ENCODE assay signal across 8 cellular contexts in the genomic region with DNA sequence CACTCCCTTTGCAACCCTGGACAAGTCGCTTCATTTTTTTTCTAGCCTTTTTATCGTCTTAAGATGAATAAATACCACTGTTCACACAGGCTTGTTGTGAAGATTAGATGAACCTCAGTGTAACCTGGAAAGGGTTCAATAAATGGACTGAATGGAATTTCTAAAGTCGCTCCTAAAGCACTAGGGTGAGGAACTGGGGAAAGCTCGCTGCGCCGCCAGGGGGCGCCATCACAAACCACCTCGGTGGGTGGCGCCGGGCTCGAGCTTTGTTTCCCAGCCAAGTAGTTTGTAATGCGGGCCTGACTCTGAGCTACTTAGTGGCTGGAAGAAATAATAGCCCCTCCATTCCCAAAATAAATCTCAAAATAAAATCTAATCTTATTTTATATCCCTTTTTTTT. TPM values are rescaled to one million over a fixed set of nuclear protein-coding genes. Genes with fewer than 3 reads are reported as not detected.
DNase-seq lines count a peak whose midpoint lies in the region; TF ChIP-seq lines count a peak whose summit lies in the region.

No MANE protein-coding gene starts in this region.

- peak; percentile 73 for TF ChIP-seq CTCF in choroid plexus epithelial cell (conservative IDR thresholded peaks at IDR 0.05; ENCODE audit: low read depth, low read length)

- H3K4me3 ChIP-seq in choroid plexus epithelial cell (ENCODE audit: low read depth, low read length), result no peak overlapping the region

- DNase-seq in GF-D8 (lab: John Stamatoyannopoulos, UW) (peak; percentile 40), MV-4-11 (lab: John Stamatoyannopoulos, UW) (peak; percentile 64), choroid plexus epithelial cell (ENCODE audit: low read depth) (peak; percentile 34), mesenteric fat pad (ENCODE audit: low spot score) (peak; percentile 92), GOT3 (lab: John Stamatoyannopoulos, UW) (no peak), hippocampal formation (lab: John Stamatoyannopoulos, UW) (no peak)
- DNase-seq in activated CD4-positive, alpha-beta T cell treated with anti-CD3 and anti-CD28 coated beads for 24 hours (ENCODE audit: low read depth in 2 of 2), result peak; percentile 66 to 77
- peak; percentile 42 to 81 (median 62) for DNase-seq in stimulated activated naive CD4-positive, alpha-beta T cell (lab: John Stamatoyannopoulos, UW)

RNA-seq across cellular contexts. Expression of a gene that starts 2.2 kb away (rescaled TPM):
- total RNA-seq in mesenteric fat pad, result 0.22 TPM

RNA-seq across cellular contexts. Expression of a gene that starts 43.2 kb away (rescaled TPM):
- 1.6 TPM for total RNA-seq in mesenteric fat pad

RNA-seq across cellular contexts. Expression of a gene that starts 44.7 kb away (rescaled TPM):
- total RNA-seq in mesenteric fat pad, result 0.35 TPM

Comparison
In these comparisons a context has a peak if more than half of its experiments do, and no peak if none do; other contexts are left out.
1. DNase-seq: peak in GF-D8 (single experiment), MV-4-11 (single experiment), activated CD4-positive, alpha-beta T cell treated with anti-CD3 and anti-CD28 coated beads for 24 hours (2 of 2), choroid plexus epithelial cell (single experiment), mesenteric fat pad (single experiment) and stimulated activated naive CD4-positive, alpha-beta T cell (6 of 6); none in GOT3 (single experiment) and hippocampal formation (0 of 2).